28 cellular contexts compared by ENCODE assay signal in the genomic region with DNA sequence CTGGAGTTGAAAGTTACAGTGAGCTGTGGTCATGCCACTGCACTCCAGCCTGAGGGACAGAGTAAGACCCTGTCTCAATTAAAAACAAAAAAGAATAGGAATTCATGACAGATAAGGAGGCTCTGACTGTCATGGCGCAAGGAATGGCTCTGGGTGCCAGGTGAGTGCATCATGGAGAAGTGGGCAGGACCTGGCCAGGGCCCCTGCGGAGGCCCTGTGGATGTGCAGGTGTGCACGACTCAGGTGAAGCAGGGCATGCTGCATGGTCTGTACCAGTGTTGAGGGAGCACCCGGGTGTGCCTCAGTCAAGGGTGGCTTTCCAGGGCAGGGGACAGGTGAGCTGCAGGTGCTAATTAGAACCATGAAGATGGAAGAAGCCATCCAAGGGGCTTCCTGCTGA. TPM values are rescaled to one million over a fixed set of nuclear protein-coding genes. Genes with fewer than 3 reads are reported as not detected.
DNase-seq lines count a peak whose midpoint lies in the region; ATAC-seq, FAIRE-seq and TF ChIP-seq lines count a peak whose summit lies in the region.
"Had no signal": no experiment of that assay in that cellular context is flagged by ENCODE, and none has a peak within 500 bp of the region (broad histone marks: within the 10 kb centered on the region; RNA-seq: fewer than 3 reads in every experiment).

No MANE protein-coding gene starts in this region.

- H3K9me3 Mint-ChIP-seq in CD4-positive, alpha-beta memory T cell = no peaks in the 10 kb centered on the region

- CTCF ChIA-PET in CD4-positive, alpha-beta memory T cell (lab: Charles Lee; ENCODE audit: partially characterized antibody) = no interaction called here

- H3K27ac ChIP-seq in coronary artery (no peak overlapping the region), aorta (ENCODE audit: low read depth in 1 of 2, low read length in 2 of 2) (no peak overlapping the region)
- no peak overlapping the region for H3K27ac ChIP-seq in CD4-positive, alpha-beta memory T cell (ENCODE audit: low read depth, low read length)
- H3K27ac ChIP-seq: 22Rv1, PC-9, SJSA1 had no signal

- H3K4me3 Mint-ChIP-seq in CD4-positive, alpha-beta memory T cell = no peak overlapping the region
- H3K4me3 Mint-ChIP-seq: CD14-positive monocyte had no signal

- intact Hi-C loops in posterior vena cava (cut with DNase I) (no loop called here), aorta (cut with DNase I) (no loop called here)
- intact Hi-C loops in CD4-positive, alpha-beta memory T cell (cut with micrococcal nuclease) = no loop called here

- no peaks in the 10 kb centered on the region for H3K27me3 ChIP-seq in aorta (ENCODE audit: control insufficient read depth in 1 of 2, insufficient read depth in 2 of 2, low read length in 1 of 2)
- no peaks in the 10 kb centered on the region for H3K27me3 ChIP-seq in CD4-positive, alpha-beta memory T cell (ENCODE audit: insufficient read depth, low read length)
- H3K27me3 ChIP-seq: BE2C, SJSA1 had no signal

- no peaks in the 10 kb centered on the region for H3K36me3 ChIP-seq in aorta (ENCODE audit: control insufficient read depth in 1 of 2, insufficient read depth in 2 of 2, low read length in 1 of 2)
- no peaks in the 10 kb centered on the region for H3K36me3 ChIP-seq in CD4-positive, alpha-beta memory T cell (ENCODE audit: insufficient read depth, low read length)
- H3K36me3 ChIP-seq: BE2C, SJSA1 had no signal

- H3K36me3 Mint-ChIP-seq in CD4-positive, alpha-beta memory T cell = no peaks in the 10 kb centered on the region
- H3K36me3 Mint-ChIP-seq: CD14-positive monocyte had no signal

- H3K27me3 Mint-ChIP-seq in CD4-positive, alpha-beta memory T cell = peaks cover 0 to 2% of the 10 kb centered on the region in 2 donors

- POLR2A ChIA-PET in CD4-positive, alpha-beta memory T cell (lab: Charles Lee; ENCODE audit: partially characterized antibody) = no interaction called here

- no peak for ATAC-seq in aorta (ENCODE audit: low FRiP score)
- no peak for ATAC-seq in GM21529 (IDR thresholded peaks at IDR 0.05; ENCODE audit: unreplicated experiment)

- peak; percentile 28 for DNase-seq in NCI-H345 (lab: John Stamatoyannopoulos, UW)
- DNase-seq in NCI-H345 treated with DMSO at 0.1 percent for 48 hours (lab: John Stamatoyannopoulos, UW; ENCODE audit: unreplicated experiment) = no peak
- peak; percentile 21 for DNase-seq in coronary artery (ENCODE audit: low spot score)
- DNase-seq in posterior vena cava (ENCODE audit: low spot score) = peak; percentile 58
- DNase-seq in aorta = peak; percentile 8 to 45
- no peak for DNase-seq in HTR-8/SVneo (ENCODE audit: insufficient read length, low spot score)
- DNase-seq in CD4-positive, alpha-beta memory T cell = no peak
- DNase-seq: BE2C, Calu3, DMS79 treated with DMSO at 0.1 percent for 48 hours, HCEC 1CT, Karpas-422, NCI-H1092, NCI-H1417 treated with DMSO at 0.1 percent for 48 hours, NCI-H1930, NCI-H2107, NCI-H526 treated with DMSO at 0.1 percent for 48 hours, PC-9, Right ventricle myocardium superior, RPMI8226 had no signal

- 95 to 98% methylated on average over 4 of the region's 4 CpGs for WGBS in aorta, 2 donors

- no peak for TF ChIP-seq CTCF in coronary artery (IDR thresholded peaks at IDR 0.05)

- H3K9me3 ChIP-seq in aorta (ENCODE audit: control insufficient read depth, low read length) = no peaks in the 10 kb centered on the region
- H3K9me3 ChIP-seq in CD4-positive, alpha-beta memory T cell (ENCODE audit: control insufficient read depth in 1 of 2, low read length in 2 of 2) = no peaks in the 10 kb centered on the region
- H3K9me3 ChIP-seq: BE2C, SJSA1 had no signal

- H3K4me3 ChIP-seq in coronary artery = no peak overlapping the region
- no peak overlapping the region for H3K4me3 ChIP-seq in aorta (ENCODE audit: low read length in 2 of 2)
- no peak overlapping the region for H3K4me3 ChIP-seq in CD4-positive, alpha-beta memory T cell (ENCODE audit: low read length in 2 of 2)
- H3K4me3 ChIP-seq: PC-9, SJSA1 had no signal

- no peak overlapping the region for H3K27ac Mint-ChIP-seq in CD4-positive, alpha-beta memory T cell
- H3K27ac Mint-ChIP-seq: CD14-positive monocyte had no signal

- no peak for FAIRE-seq in HTR-8/SVneo (lab: Jason Lieb, UNC)
- FAIRE-seq: GM19239, H1, HepG2 had no signal

- no peaks in the 10 kb centered on the region for H3K4me1 Mint-ChIP-seq in CD4-positive, alpha-beta memory T cell

- H3K4me1 ChIP-seq in aorta (ENCODE audit: control insufficient read depth in 1 of 2, insufficient read depth in 2 of 2, low read length in 2 of 2) = no peaks in the 10 kb centered on the region
- no peaks in the 10 kb centered on the region for H3K4me1 ChIP-seq in CD4-positive, alpha-beta memory T cell (ENCODE audit: insufficient read depth, low read length)
- H3K4me1 ChIP-seq: BE2C had no signal

RNA-seq across cellular contexts. Expression of a gene that starts 14.0 kb away (rescaled TPM):
- total RNA-seq in posterior vena cava = 1 to 10 TPM; 1.7 to 2.5 TPM
- total RNA-seq in aorta = 1 to 10 TPM in 1 of 2 donors, under 1 TPM in 1; 0.16 to 1.4 TPM
- polyA plus RNA-seq in aorta = under 1 TPM in 1 of 2 donors, not detected in 1; 0.25 TPM
- total RNA-seq in CD4-positive, alpha-beta memory T cell = not detected
- polyA plus RNA-seq in CD4-positive, alpha-beta memory T cell = not detected
- total RNA-seq: Calu3, H1, NCI-H460, PC-9 had no signal
- polyA plus RNA-seq: CD14-positive monocyte, H1 had no signal

Comparison
In these comparisons a context has a peak if more than half of its experiments do, and no peak if none do; other contexts are left out.
1. DNase-seq: peak in NCI-H345 (single experiment), coronary artery (single experiment), posterior vena cava (single experiment) and aorta (2 of 2); none in NCI-H345 treated with DMSO at 0.1 percent for 48 hours (single experiment), HTR-8/SVneo (single experiment) and CD4-positive, alpha-beta memory T cell (0 of 5).